24 cellular contexts compared by ENCODE assay signal in the genomic region with DNA sequence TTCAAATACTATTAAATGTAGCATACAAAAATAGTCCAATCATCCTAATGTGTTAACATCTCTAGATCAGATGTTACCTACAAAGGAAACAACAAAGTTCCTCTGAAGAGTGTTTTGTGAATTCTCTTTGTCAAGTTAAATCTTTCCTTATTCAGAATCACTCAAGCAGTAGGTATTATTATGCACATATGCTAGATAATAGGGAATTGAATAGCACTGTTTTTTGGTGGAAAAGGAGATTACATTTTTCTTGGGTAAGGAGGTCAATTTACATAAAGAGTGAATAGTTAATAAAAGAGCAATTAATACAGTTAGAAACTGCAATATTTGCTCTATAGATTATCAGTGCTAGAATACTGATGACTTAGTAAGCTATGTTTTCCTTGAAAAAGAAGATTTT.
A peak's percentile ranks its signal among the peaks of the same experiment; 100 is the strongest.
DNase-seq lines count a peak whose midpoint lies in the region; ATAC-seq, FAIRE-seq and TF ChIP-seq lines count a peak whose summit lies in the region.
"Had no signal": no experiment of that assay in that cellular context is flagged by ENCODE, and none has a peak within 500 bp of the region (broad histone marks: within the 10 kb centered on the region; RNA-seq: fewer than 3 reads in every experiment).

No MANE protein-coding gene starts in this region.

- no TSS peak for BruUV-seq in PC-3 (replicated peaks; lab: Mats Ljungman, UMichigan)

- H3K4me1 Mint-ChIP-seq in H9, result peaks cover 49 to 50% of the 10 kb centered on the region in 2 experiments
- H3K4me1 Mint-ChIP-seq: CD4-positive, CD25-positive, alpha-beta regulatory T cell; CD8-positive, alpha-beta memory T cell; IgD-negative memory B cell had no signal

- DNase-seq in A549 (ENCODE audit: low read depth in 1 of 2, low spot score in 1 of 2) (no peak), H9 (no peak), PC-3 (no peak), pancreas (no peak), mesendoderm (no peak), caudate nucleus (lab: John Stamatoyannopoulos, UW) (no peak)
- DNase-seq: ACHN; BE2C; C1 segment of cervical spinal cord; CD4-positive, CD25-positive, alpha-beta regulatory T cell; CD8-positive, alpha-beta memory T cell; COR-L47; DMS153; DMS79; GDM1; KBM-7 had no signal

- H3K36me3 Mint-ChIP-seq in H9 (ENCODE audit: insufficient read depth in 1 of 3, low read depth in 3 of 3), result no peaks in the 10 kb centered on the region
- H3K36me3 Mint-ChIP-seq: CD4-positive, CD25-positive, alpha-beta regulatory T cell; CD8-positive, alpha-beta memory T cell; IgD-negative memory B cell had no signal

- TF ChIP-seq EP300 in A549 (IDR thresholded peaks at IDR 0.05), result no peak

- no peaks in the 10 kb centered on the region for H3K23me2 ChIP-seq in H9 (ENCODE audit: insufficient read length, low read depth, low read length, poor library complexity, severe bottlenecking)

- peak overlapping the region; percentile 8 to 80 (median 51); a peak in 5 of 7 replicates for H3K27ac Mint-ChIP-seq in H9
- H3K27ac Mint-ChIP-seq: CD4-positive, CD25-positive, alpha-beta regulatory T cell; CD8-positive, alpha-beta memory T cell; IgD-negative memory B cell had no signal

- no peak for TF ChIP-seq POLR2A in A549 (IDR thresholded peaks at IDR 0.05; ENCODE audit: low read length)

- no peaks in the 10 kb centered on the region; a peak in 1 of 5 replicates for H3K9me3 Mint-ChIP-seq in H9
- H3K9me3 Mint-ChIP-seq: CD4-positive, CD25-positive, alpha-beta regulatory T cell; CD8-positive, alpha-beta memory T cell; IgD-negative memory B cell had no signal

- H2BK5ac ChIP-seq in H9 (ENCODE audit: insufficient read length, low read length) (no peak overlapping the region), mesendoderm (ENCODE audit: low read length) (no peak overlapping the region)

- H2AFZ ChIP-seq in H9 (ENCODE audit: low read length), result no peak overlapping the region
- H2AFZ ChIP-seq in PC-3 (ENCODE audit: low read length), result no peak overlapping the region

- no peak overlapping the region for H3K14ac ChIP-seq in H9 (ENCODE audit: insufficient read depth, low read length)

- H3K4me1 ChIP-seq in A549, result peaks cover 54% of the 10 kb centered on the region
- no peaks in the 10 kb centered on the region; the same call in 1 of the 2 replicates for H3K4me1 ChIP-seq in H9 (ENCODE audit: insufficient read depth, low read length)
- H3K4me1 ChIP-seq in PC-3 (ENCODE audit: insufficient read depth, low read length), result peaks cover 79% of the 10 kb centered on the region
- H3K4me1 ChIP-seq in pancreas, result peaks cover 0 to 7% (median 0%) of the 10 kb centered on the region in 3 donors
- no peaks in the 10 kb centered on the region for H3K4me1 ChIP-seq in mesendoderm (ENCODE audit: control insufficient read depth, low read depth, low read length)
- H3K4me1 ChIP-seq: BE2C had no signal

- H3K27ac ChIP-seq in A549 (peak overlapping the region; percentile 97 to 100), H9 (ENCODE audit: insufficient read length, low read depth, low read length) (no peak overlapping the region), PC-3 (ENCODE audit: low read length) (peak overlapping the region; percentile 99), pancreas (no peak overlapping the region), mesendoderm (ENCODE audit: low read depth, low read length) (no peak overlapping the region), caudate nucleus (ENCODE audit: low read depth, low read length) (no peak overlapping the region)
- H3K27ac ChIP-seq: HL-60 had no signal

- no peak overlapping the region for H2BK120ac ChIP-seq in H9 (ENCODE audit: low read depth, low read length, poor library complexity, severe bottlenecking)
- no peak overlapping the region for H2BK120ac ChIP-seq in mesendoderm (ENCODE audit: low read depth, low read length)

- H3K4me3 ChIP-seq in A549, result no peak overlapping the region
- no peak overlapping the region for H3K4me3 ChIP-seq in PC-3 (ENCODE audit: low read length)
- H3K4me3 ChIP-seq in pancreas, result no peak overlapping the region
- no peak overlapping the region for H3K4me3 ChIP-seq in mesendoderm (ENCODE audit: low read length)
- H3K4me3 ChIP-seq: HAP-1 had no signal

- POLR2A ChIA-PET in A549 (lab: Yijun Ruan, JAX), result no interaction called here
- POLR2A ChIA-PET in PC-3 (lab: Charles Lee; ENCODE audit: unreplicated experiment), result no interaction called here

- H3K56ac ChIP-seq in H9 (ENCODE audit: insufficient read length, low read depth, low read length), result no peak overlapping the region
- no peak overlapping the region for H3K56ac ChIP-seq in mesendoderm (ENCODE audit: low read length)

- no peak overlapping the region for H4K91ac ChIP-seq in H9 (ENCODE audit: insufficient read length, low read depth, low read length)

- H2BK20ac ChIP-seq in H9 (ENCODE audit: low read depth, low read length, poor library complexity, severe bottlenecking), result no peak overlapping the region

- H2BK15ac ChIP-seq in H9 (ENCODE audit: low read depth, low read length) (no peak overlapping the region), mesendoderm (replicated peaks; ENCODE audit: low read depth) (no peak overlapping the region)

- H3K27me3 Mint-ChIP-seq in H9 (ENCODE audit: low read depth), result no peaks in the 10 kb centered on the region
- H3K27me3 Mint-ChIP-seq: CD4-positive, CD25-positive, alpha-beta regulatory T cell had no signal

- peaks cover 14% of the 10 kb centered on the region; the same call in 2 of the 3 replicates for H3K9me3 ChIP-seq in A549
- H3K9me3 ChIP-seq in H9 (ENCODE audit: control insufficient read depth, low read depth, low read length), result no peaks in the 10 kb centered on the region
- no peaks in the 10 kb centered on the region for H3K9me3 ChIP-seq in PC-3 (ENCODE audit: low read length)
- H3K9me3 ChIP-seq in pancreas, result no peaks in the 10 kb centered on the region
- H3K9me3 ChIP-seq: BE2C, HAP-1 had no signal

- intact Hi-C loops in PC-3 (cut with micrococcal nuclease) (no loop called here), pancreas (cut with DNase I) (no loop called here)

- no peak for FAIRE-seq in A549 (lab: Jason Lieb, UNC)
- FAIRE-seq in pancreas (lab: Jason Lieb, UNC), result peak; percentile 34
- FAIRE-seq: GM12892, GM18507, H1, HepG2 had no signal

- no peak overlapping the region for H3K18ac ChIP-seq in H9 (ENCODE audit: insufficient read length, low read depth, low read length)
- H3K18ac ChIP-seq in mesendoderm (ENCODE audit: low read length), result no peak overlapping the region

- H3K27me3 ChIP-seq in H9 (ENCODE audit: insufficient read depth, low read length) (no peaks in the 10 kb centered on the region), PC-3 (ENCODE audit: low read length) (no peaks in the 10 kb centered on the region), pancreas (no peaks in the 10 kb centered on the region), mesendoderm (ENCODE audit: insufficient read depth, low read length, poor library complexity) (no peaks in the 10 kb centered on the region)
- H3K27me3 ChIP-seq: BE2C had no signal

- H3K9ac ChIP-seq in H9 (ENCODE audit: extremely low read depth, insufficient read length, low read length) (no peak overlapping the region), PC-3 (ENCODE audit: low read length) (peak overlapping the region; percentile 17; the same call in 1 of the 2 replicates), mesendoderm (ENCODE audit: low read length) (no peak overlapping the region)

- H3K4me2 ChIP-seq in A549 (no peak overlapping the region), H9 (ENCODE audit: insufficient read depth, insufficient read length, low read length) (no peak overlapping the region), PC-3 (ENCODE audit: low read length) (no peak overlapping the region), mesendoderm (ENCODE audit: low read length) (no peak overlapping the region)

- no peaks in the 10 kb centered on the region for H3K79me2 ChIP-seq in H9 (ENCODE audit: insufficient read depth, low read length)
- no peaks in the 10 kb centered on the region for H3K79me2 ChIP-seq in PC-3 (ENCODE audit: low read length)
- no peaks in the 10 kb centered on the region for H3K79me2 ChIP-seq in mesendoderm (ENCODE audit: control insufficient read depth, insufficient read depth, low read length)

- no peak for ATAC-seq in A549
- no peak for ATAC-seq in PC-3
- no peak for ATAC-seq in pancreas
- no peak for ATAC-seq in GM21515 (IDR thresholded peaks at IDR 0.05; ENCODE audit: unreplicated experiment)
- ATAC-seq: HepG2 had no signal

- no peak for TF ChIP-seq RAD21 in A549 (conservative IDR thresholded peaks at IDR 0.05 in 1 of 2, IDR thresholded peaks at IDR 0.05 in 1 of 2)

- TF ChIP-seq CTCF in A549 (IDR thresholded peaks at IDR 0.05), result no peak
- no peak for TF ChIP-seq CTCF in H9 (conservative IDR thresholded peaks at IDR 0.05)
- no peak for TF ChIP-seq CTCF in PC-3 (conservative IDR thresholded peaks at IDR 0.05; ENCODE audit: low read depth, low read length)
- no peak for TF ChIP-seq CTCF in pancreas (IDR thresholded peaks at IDR 0.05)

- peaks cover 19% of the 10 kb centered on the region for H3F3A ChIP-seq in PC-3 (ENCODE audit: low read length, unreplicated experiment)

- H2BK12ac ChIP-seq in H9 (ENCODE audit: insufficient read length, low read depth, low read length), result no peak overlapping the region

- H3K36me3 ChIP-seq in PC-3 (ENCODE audit: low read depth, low read length) (no peaks in the 10 kb centered on the region), pancreas (no peaks in the 10 kb centered on the region), mesendoderm (ENCODE audit: control insufficient read depth, insufficient read depth, low read length) (no peaks in the 10 kb centered on the region)
- H3K36me3 ChIP-seq: BE2C, HAP-1 had no signal

- H3K4ac ChIP-seq in H9 (ENCODE audit: low read depth, low read length) (no peak overlapping the region), mesendoderm (ENCODE audit: low read depth, low read length) (no peak overlapping the region)

- no peak overlapping the region for H4K8ac ChIP-seq in H9 (replicated peaks; ENCODE audit: insufficient read length, low read depth, low read length)
- no peak overlapping the region for H4K8ac ChIP-seq in mesendoderm (ENCODE audit: low read depth, low read length)

- H3K9me2 ChIP-seq in PC-3 (replicated peaks; ENCODE audit: low read length), result no peaks in the 10 kb centered on the region

- no peak overlapping the region for H3T11ph ChIP-seq in H9 (ENCODE audit: low read length)

- H3K4me3 Mint-ChIP-seq in H9, result no peak overlapping the region
- H3K4me3 Mint-ChIP-seq: CD4-positive, CD25-positive, alpha-beta regulatory T cell; CD8-positive, alpha-beta memory T cell; IgD-negative memory B cell had no signal

- H3K79me1 ChIP-seq in H9 (ENCODE audit: insufficient read depth, low read depth, low read length, poor library complexity, severe bottlenecking) (no peaks in the 10 kb centered on the region), mesendoderm (ENCODE audit: low read length) (no peaks in the 10 kb centered on the region)

- H3K23ac ChIP-seq in H9 (ENCODE audit: insufficient read length, low read depth, low read length), result no peak overlapping the region
- no peak overlapping the region for H3K23ac ChIP-seq in mesendoderm (ENCODE audit: low read length)

- CTCF ChIA-PET in A549 (lab: Yijun Ruan, JAX) (interaction anchor here (0.5 to 1.3 kb wide), 4 partner anchors 11 to 475 kb away, joined by 3 read pairs; no protein-coding TSS in a partner anchor), PC-3 (lab: Charles Lee) (no interaction called here)

- H4K20me1 ChIP-seq in H9 (ENCODE audit: control insufficient read depth, insufficient read depth, insufficient read length), result no peaks in the 10 kb centered on the region
- no peaks in the 10 kb centered on the region for H4K20me1 ChIP-seq in PC-3 (ENCODE audit: low read length)

- H4K5ac ChIP-seq in H9 (ENCODE audit: insufficient read length, low read depth, low read length), result no peak overlapping the region
- H4K5ac ChIP-seq in mesendoderm (ENCODE audit: low read length), result no peak overlapping the region

- H2AK5ac ChIP-seq in H9 (ENCODE audit: insufficient read length, low read length) (no peak overlapping the region), mesendoderm (ENCODE audit: low read length) (no peak overlapping the region)

Comparison
In these comparisons a context has a peak if more than half of its experiments do, and no peak if none do; other contexts are left out.
1. H3K27ac ChIP-seq: peak in A549 (2 of 2) and PC-3 (single experiment); none in H9 (single experiment), pancreas (0 of 4), mesendoderm (single experiment) and caudate nucleus (single experiment).